Comparison of ENCODE assay signal across 28 cellular contexts in the genomic region with DNA sequence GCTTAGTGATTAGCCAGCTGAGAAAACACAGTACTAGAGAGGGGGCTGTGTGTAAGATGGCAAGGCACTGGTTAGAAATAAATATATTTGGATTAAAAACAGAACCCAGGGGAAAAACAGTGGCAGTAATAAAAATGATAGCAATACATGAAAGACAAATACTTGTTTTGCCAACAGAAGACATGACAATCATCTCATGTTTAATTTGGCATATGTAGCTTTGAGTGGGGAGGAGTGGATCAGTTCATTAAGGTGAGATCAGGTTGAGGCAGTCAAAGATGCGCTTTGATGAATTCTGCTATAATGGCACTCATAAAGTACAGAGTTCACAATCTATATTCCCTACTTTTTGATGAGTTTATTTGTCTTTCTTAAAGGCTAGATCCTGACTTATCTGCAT.
"Had no signal": no experiment of that assay in that cellular context is flagged by ENCODE, and none has a peak within 500 bp of the region (broad histone marks: within the 10 kb centered on the region; RNA-seq: fewer than 3 reads in every experiment).

No MANE protein-coding gene starts in this region.

- DNase-seq: islet precursor cell; left ventricle myocardium inferior; mesendoderm; naive B cell; natural killer cell; nephron progenitor cell; occipital lobe; retina; stimulated activated CD4-positive, alpha-beta T cell treated with anti-CD3 and anti-CD28 coated beads, Interleukin-12 subunit alpha, Interleukin-12 subunit beta, amount 100 ng/mL, for 4 hours; stimulated activated CD4-positive, alpha-beta T cell treated with anti-CD3 and anti-CD28 coated beads, Interleukin-15, amount 100 ng/mL, for 24 hours; stimulated activated CD4-positive, alpha-beta T cell treated with anti-CD3 and anti-CD28 coated beads, Interleukin-2, amount 100 ng/mL, for 24 hours; stimulated activated CD4-positive, alpha-beta T cell treated with anti-CD3 and anti-CD28 coated beads, Interleukin-4, amount 100 ng/mL, for 1 hour; stimulated activated naive CD4-positive, alpha-beta T cell; tibial artery; trophoblast cell; upper lobe of right lung had no signal

- H3K27ac Mint-ChIP-seq: mesothelial cell of epicardium; natural killer cell; neural progenitor cell; stimulated activated naive CD8-positive, alpha-beta T cell treated with anti-CD3 and anti-CD28 coated beads, Interleukin-15, Interleukin-2, amounts not matched to agents 100 ng/mL and 50 ng/mL, for 24 hours had no signal

- H3K4me1 Mint-ChIP-seq: mesothelial cell of epicardium, natural killer cell had no signal

- H3K36me3 Mint-ChIP-seq: mesothelial cell of epicardium, natural killer cell, neural progenitor cell had no signal

- H3K4me3 Mint-ChIP-seq: mesothelial cell of epicardium; naive B cell; natural killer cell; nephron progenitor cell; neural progenitor cell; stimulated activated naive CD8-positive, alpha-beta T cell treated with anti-CD3 and anti-CD28 coated beads, Interleukin-15, Interleukin-2, amounts not matched to agents 100 ng/mL and 50 ng/mL, for 24 hours had no signal

- FAIRE-seq: urothelium cell line had no signal

- H3K27me3 Mint-ChIP-seq: naive B cell; stimulated activated naive CD8-positive, alpha-beta T cell treated with anti-CD3 and anti-CD28 coated beads, Interleukin-15, Interleukin-2, amounts not matched to agents 100 ng/mL and 50 ng/mL, for 24 hours had no signal

- ATAC-seq: natural killer cell, right cardiac atrium, sciatic nerve, upper lobe of right lung had no signal

- H3K27ac ChIP-seq: hepatocyte, left ventricle myocardium inferior, neural progenitor cell, neutrophil, parathyroid adenoma, skin epidermis, suprapubic skin, thoracic aorta, tibial artery, upper lobe of right lung had no signal

- H3K9me3 Mint-ChIP-seq: mesothelial cell of epicardium; naive B cell; natural killer cell; neural progenitor cell; stimulated activated naive CD8-positive, alpha-beta T cell treated with anti-CD3 and anti-CD28 coated beads, Interleukin-15, Interleukin-2, amounts not matched to agents 100 ng/mL and 50 ng/mL, for 24 hours had no signal
